Comparison of ENCODE assay signal across 11 cellular contexts in genomic region chr3:29515451-29515850, GRCh38.
DNase-seq lines count a peak whose midpoint lies in the region; ATAC-seq and FAIRE-seq lines count a peak whose summit lies in the region.
"Had no signal": no experiment of that assay in that cellular context is flagged by ENCODE, and none has a peak within 500 bp of the region (broad histone marks: within the 10 kb centered on the region; RNA-seq: fewer than 3 reads in every experiment).

No MANE protein-coding gene starts in this region.

- no peak overlapping the region; the same call in 1 of the 2 replicates for H3K9ac ChIP-seq in iPS-20b (ENCODE audit: low read depth, low read length)

- no peaks in the 10 kb centered on the region for H3K36me3 Mint-ChIP-seq in activated CD4-positive, alpha-beta T cell treated with anti-CD3 and anti-CD28 coated beads, Interleukin-2, amount 10 ng/mL, durations not matched to agents 7 days and 5 days (ENCODE audit: low read depth)

- POLR2A ChIA-PET in activated CD4-positive, alpha-beta T cell treated with anti-CD3 and anti-CD28 coated beads, Interleukin-2, amount 10 ng/mL, durations not matched to agents 7 days and 5 days (lab: Charles Lee), result no interaction called here

- CTCF ChIA-PET in activated CD4-positive, alpha-beta T cell treated with anti-CD3 and anti-CD28 coated beads, Interleukin-2, amount 10 ng/mL, durations not matched to agents 7 days and 5 days (lab: Charles Lee), result no interaction called here

- peak; percentile 66 for ATAC-seq in GM21786 (IDR thresholded peaks at IDR 0.05; ENCODE audit: unreplicated experiment)
- ATAC-seq in GM19395 (IDR thresholded peaks at IDR 0.05; ENCODE audit: unreplicated experiment), result no peak

- FAIRE-seq in RCC 7860 (lab: Jason Lieb, UNC), result peak; percentile 87

- H3K27ac ChIP-seq in iPS-20b (ENCODE audit: low read length), result peak overlapping the region; percentile 61

- H3K36me3 ChIP-seq in iPS-20b (ENCODE audit: insufficient read depth, low read depth, low read length), result no peaks in the 10 kb centered on the region

- no peaks in the 10 kb centered on the region for H3K27me3 Mint-ChIP-seq in activated CD4-positive, alpha-beta T cell treated with anti-CD3 and anti-CD28 coated beads, Interleukin-2, amount 10 ng/mL, durations not matched to agents 7 days and 5 days
- H3K27me3 Mint-ChIP-seq: central memory CD8-positive, alpha-beta T cell had no signal

- no peaks in the 10 kb centered on the region for H3K9me3 Mint-ChIP-seq in activated CD4-positive, alpha-beta T cell treated with anti-CD3 and anti-CD28 coated beads, Interleukin-2, amount 10 ng/mL, durations not matched to agents 7 days and 5 days

- no peak overlapping the region for H3K4me3 Mint-ChIP-seq in activated CD4-positive, alpha-beta T cell treated with anti-CD3 and anti-CD28 coated beads, Interleukin-2, amount 10 ng/mL, durations not matched to agents 7 days and 5 days
- H3K4me3 Mint-ChIP-seq: central memory CD8-positive, alpha-beta T cell had no signal

- peaks cover 14% of the 10 kb centered on the region for H3K4me1 ChIP-seq in iPS-20b (ENCODE audit: insufficient read depth, low read length)

- H3K4me1 Mint-ChIP-seq in activated CD4-positive, alpha-beta T cell treated with anti-CD3 and anti-CD28 coated beads, Interleukin-2, amount 10 ng/mL, durations not matched to agents 7 days and 5 days, result peaks cover 4% of the 10 kb centered on the region
- H3K4me1 Mint-ChIP-seq: central memory CD8-positive, alpha-beta T cell had no signal

- H3K27ac Mint-ChIP-seq in activated CD4-positive, alpha-beta T cell treated with anti-CD3 and anti-CD28 coated beads, Interleukin-2, amount 10 ng/mL, durations not matched to agents 7 days and 5 days, result no peak overlapping the region

- DNase-seq in EL, result peak; percentile 44
- DNase-seq in RCC 7860 (ENCODE audit: low spot score), result peak; percentile 86
- DNase-seq in NCI-H187 (lab: John Stamatoyannopoulos, UW), result no peak
- no peak for DNase-seq in activated CD4-positive, alpha-beta T cell treated with anti-CD3 and anti-CD28 coated beads, Interleukin-2, amount 10 ng/mL, durations not matched to agents 7 days and 5 days
- no peak for DNase-seq in COLO668 (lab: John Stamatoyannopoulos, UW; ENCODE audit: unreplicated experiment)
- DNase-seq: activated CD4-positive, alpha-beta T cell treated with anti-CD3 and anti-CD28 coated beads for 4 hours; NCI-H2171 had no signal

- H3K27me3 ChIP-seq in iPS-20b (ENCODE audit: insufficient read depth, low read length), result no peaks in the 10 kb centered on the region

- no peak overlapping the region; the same call in none of the 2 replicates for H3K4me3 ChIP-seq in iPS-20b (ENCODE audit: low read length)

- H3K9me3 ChIP-seq in iPS-20b (ENCODE audit: insufficient read depth, low read depth, low read length), result no peaks in the 10 kb centered on the region

Comparison
In these comparisons a context has a peak if more than half of its experiments do, and no peak if none do; other contexts are left out.
1. DNase-seq: peak in EL (single experiment) and RCC 7860 (single experiment); none in NCI-H187 (0 of 2), activated CD4-positive, alpha-beta T cell treated with anti-CD3 and anti-CD28 coated beads, Interleukin-2, amount 10 ng/mL, durations not matched to agents 7 days and 5 days (single experiment) and COLO668 (single experiment).